ENCODE assay signal across 18 cellular contexts in genomic region chr10:123930340-123931001, GRCh38. TPM values are rescaled to one million over a fixed set of nuclear protein-coding genes. Genes with fewer than 3 reads are reported as not detected.
DNase-seq lines count a peak whose midpoint lies in the region; ATAC-seq and TF ChIP-seq lines count a peak whose summit lies in the region.
"Had no signal": no experiment of that assay in that cellular context is flagged by ENCODE, and none has a peak within 500 bp of the region (broad histone marks: within the 10 kb centered on the region; RNA-seq: fewer than 3 reads in every experiment).

No MANE protein-coding gene starts in this region.

- peak overlapping the region; percentile 27 for H3K9ac ChIP-seq in adipocyte (ENCODE audit: low read length)
- H3K9ac ChIP-seq: SK-N-SH had no signal

- H3K36me3 ChIP-seq in adipocyte (ENCODE audit: control insufficient read depth, insufficient read depth, low read length, severe bottlenecking) (no peaks in the 10 kb centered on the region), thyroid gland (no peaks in the 10 kb centered on the region)

- H3K36me3 Mint-ChIP-seq in WTC11: peaks cover 24% of the 10 kb centered on the region

- WGBS in thyroid gland, 2 donors: 55 to 73% methylated on average over 9 of the region's 9 CpGs

- intact Hi-C loops in thyroid gland (cut with DNase I): no loop called here

- 0 out of 2 replicates have a peak, but pooled peaks cover 4% of the 10 kb centered on the region for H3K4me1 Mint-ChIP-seq in WTC11

- H3K27ac ChIP-seq in thyroid gland: peak overlapping the region in 2 of 3 donors; percentile 33 to 60

- ATAC-seq in HG03159 (IDR thresholded peaks at IDR 0.05; ENCODE audit: unreplicated experiment) (no peak), WTC11 (no peak)
- ATAC-seq: activated CD8-positive, alpha-beta T cell treated with anti-CD3 and anti-CD28 coated beads, Interleukin-2, amount 10 ng/mL, durations not matched to agents 7 days and 5 days had no signal

- H3K9me3 Mint-ChIP-seq in WTC11: peaks cover 63% of the 10 kb centered on the region

- H3K4me3 ChIP-seq in adipocyte (ENCODE audit: low read length): peak overlapping the region; percentile 14
- no peak overlapping the region for H3K4me3 ChIP-seq in thyroid gland (replicated peaks in 1 of 3)

- H3K9me3 ChIP-seq in adipocyte (ENCODE audit: control insufficient read depth, low read length) (peaks cover 7% of the 10 kb centered on the region), thyroid gland (no peaks in the 10 kb centered on the region)
- H3K9me3 ChIP-seq: SK-N-SH had no signal

- H3K4me1 ChIP-seq in adipocyte (ENCODE audit: control insufficient read depth, insufficient read depth, low read length): peaks cover 24% of the 10 kb centered on the region
- peaks cover 0 to 7% of the 10 kb centered on the region in 2 donors for H3K4me1 ChIP-seq in thyroid gland

- POLR2A ChIA-PET in WTC11 (lab: Charles Lee): no interaction called here

- no peak for TF ChIP-seq POLR2A in thyroid gland (IDR thresholded peaks at IDR 0.05)

- H3K27me3 ChIP-seq in adipocyte (replicated peaks; ENCODE audit: control insufficient read depth, insufficient read depth, low read length) (no peaks in the 10 kb centered on the region), thyroid gland (no peaks in the 10 kb centered on the region)

- CTCF ChIA-PET in WTC11 (lab: Charles Lee): no interaction called here

- H3K27me3 Mint-ChIP-seq in WTC11 (ENCODE audit: low read depth): peaks cover 13% of the 10 kb centered on the region

- H3K27ac Mint-ChIP-seq in WTC11: no peak overlapping the region
- H3K27ac Mint-ChIP-seq: activated CD8-positive, alpha-beta T cell treated with anti-CD3 and anti-CD28 coated beads, Interleukin-2, amount 10 ng/mL, durations not matched to agents 7 days and 5 days had no signal

- DNase-seq in ELR (ENCODE audit: low read depth) (peak; percentile 39), adipocyte (ENCODE audit: low read depth) (peak; percentile 85), iris pigment epithelial cell (ENCODE audit: low read depth) (peak; percentile 1), thyroid gland (no peak), WTC11 (ENCODE audit: low spot score) (no peak), superior temporal gyrus (ENCODE audit: extremely low spot score) (no peak)
- no peak for DNase-seq in stimulated activated CD4-positive, alpha-beta T cell treated with anti-CD3 and anti-CD28 coated beads, Interleukin-4, amount 100 ng/mL, for 24 hours
- DNase-seq: activated CD8-positive, alpha-beta T cell treated with anti-CD3 and anti-CD28 coated beads, Interleukin-2, amount 10 ng/mL, durations not matched to agents 7 days and 5 days; effector CD4-positive, alpha-beta T cell; GF-D8; islet precursor cell; MV-4-11; SK-N-SH; stimulated activated CD4-positive, alpha-beta T cell treated with anti-CD3 and anti-CD28 coated beads, Interleukin-12 subunit alpha, Interleukin-12 subunit beta, amount 100 ng/mL, for 4 hours; substantia nigra had no signal

- no peak overlapping the region for H3K4me3 Mint-ChIP-seq in WTC11
- H3K4me3 Mint-ChIP-seq: activated CD8-positive, alpha-beta T cell treated with anti-CD3 and anti-CD28 coated beads, Interleukin-2, amount 10 ng/mL, durations not matched to agents 7 days and 5 days had no signal

- TF ChIP-seq CTCF in thyroid gland (IDR thresholded peaks at IDR 0.05) (no peak), WTC11 (IDR thresholded peaks at IDR 0.05) (no peak)

TF ChIP-seq in WTC11, 78 proteins besides CTCF, POLR2A, EP300 and RAD21 (continues in another document):
- TF ChIP-seq GABPB1 (CRISPR knock-in tag; IDR thresholded peaks at IDR 0.05) (no peak), E2F4 (CRISPR knock-in tag; IDR thresholded peaks at IDR 0.05; ENCODE audit: borderline replicate concordance, low read depth) (no peak), ATF1 (CRISPR knock-in tag; IDR thresholded peaks at IDR 0.05) (no peak), NR2C2 (CRISPR knock-in tag; IDR thresholded peaks at IDR 0.05) (no peak), SMAD4 (CRISPR knock-in tag; IDR thresholded peaks at IDR 0.05) (no peak), RELA (CRISPR knock-in tag; IDR thresholded peaks at IDR 0.05; ENCODE audit: borderline replicate concordance) (no peak), IRF1 (CRISPR knock-in tag; IDR thresholded peaks at IDR 0.05) (no peak), ZNF512 (CRISPR knock-in tag; IDR thresholded peaks at IDR 0.05; ENCODE audit: borderline replicate concordance) (no peak), USF2 (CRISPR knock-in tag; IDR thresholded peaks at IDR 0.05) (no peak), CREB1 (CRISPR knock-in tag; IDR thresholded peaks at IDR 0.05) (no peak), JAZF1 (CRISPR knock-in tag; IDR thresholded peaks at IDR 0.05) (no peak), ZNF425 (CRISPR knock-in tag; conservative IDR thresholded peaks at IDR 0.05) (no peak), ZNF671 (CRISPR knock-in tag; IDR thresholded peaks at IDR 0.05) (no peak), RORB (CRISPR knock-in tag; IDR thresholded peaks at IDR 0.05) (no peak), OVOL2 (CRISPR knock-in tag; IDR thresholded peaks at IDR 0.05; ENCODE audit: borderline replicate concordance) (no peak)

RNA-seq across cellular contexts. Expression of gene CPXM2, which starts 38.9 kb away (rescaled TPM):
- total RNA-seq in thyroid gland (10 to 100 TPM in 1 of 4 donors, 1 to 10 TPM in 3; 6.3 to 11.6 (median 8.5) TPM), WTC11 (2021) (3.4 to 4.8 TPM (median 4.7 TPM) in 3 replicates)
- total RNA-seq: activated CD8-positive, alpha-beta T cell treated with anti-CD3 and anti-CD28 coated beads, Interleukin-2, amount 10 ng/mL, durations not matched to agents 7 days and 5 days; mononuclear cell; osteocyte had no signal

Comparison
In these comparisons a context has a peak if more than half of its experiments do, and no peak if none do; other contexts are left out.
1. DNase-seq: peak in ELR (single experiment), adipocyte (single experiment) and iris pigment epithelial cell (single experiment); none in thyroid gland (0 of 2), stimulated activated CD4-positive, alpha-beta T cell treated with anti-CD3 and anti-CD28 coated beads, Interleukin-4, amount 100 ng/mL, for 24 hours (single experiment), WTC11 (single experiment) and superior temporal gyrus (single experiment).